8 cellular contexts compared by ENCODE assay signal in the genomic region with DNA sequence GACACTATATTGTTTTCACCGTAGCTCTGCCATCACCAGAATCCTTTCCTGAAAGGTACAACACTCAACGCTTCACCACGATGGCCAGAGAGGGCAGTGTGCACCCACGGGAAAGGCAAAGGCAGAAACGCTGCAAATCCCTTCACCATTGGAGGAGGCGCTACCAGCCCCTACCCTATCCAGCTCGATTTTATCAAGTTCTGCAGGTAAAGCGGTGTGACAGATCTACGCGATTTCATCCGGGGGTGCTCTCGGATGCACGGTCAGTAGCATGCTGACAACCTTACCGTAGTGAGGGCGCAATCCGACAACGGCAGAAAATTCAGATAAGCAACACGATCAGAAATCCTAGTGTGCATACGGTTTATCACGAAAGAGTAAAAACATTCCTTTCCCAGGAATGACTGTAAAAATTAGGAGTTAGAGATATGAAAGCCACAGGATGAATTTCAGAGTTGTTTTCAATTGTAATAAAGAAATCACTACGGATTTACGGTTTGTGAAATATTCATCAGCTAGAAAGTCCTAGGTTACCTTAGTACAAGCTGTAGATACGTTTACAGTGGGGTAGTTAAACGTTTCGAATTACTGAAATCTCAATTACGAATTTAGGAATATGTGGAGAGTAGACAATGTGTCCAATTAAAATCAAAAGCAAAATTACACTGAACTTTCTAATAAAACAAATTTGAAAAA. TPM values are rescaled to one million over a fixed set of nuclear protein-coding genes. Genes with fewer than 3 reads are reported as not detected.
DNase-seq lines count a peak whose midpoint lies in the region; ATAC-seq and TF ChIP-seq lines count a peak whose summit lies in the region.

No MANE protein-coding gene starts in this region.

- H3K4me3 ChIP-seq in DOHH2 (ENCODE audit: low read length) (peak overlapping the region; percentile 72), Panc1 (ENCODE audit: low read depth in 2 of 2, low read length in 2 of 2) (peak overlapping the region; percentile 64 to 71)
- peak overlapping the region; percentile 74 for H3K4me3 ChIP-seq in Jurkat, Clone E6-1 (ENCODE audit: low read length)

- peak; percentile 92 for DNase-seq in Jurkat, Clone E6-1 (ENCODE audit: low read depth, low spot score)
- peak; percentile 81 for DNase-seq in Panc1 (ENCODE audit: low read depth, low spot score)
- peak; percentile 85 to 87 for DNase-seq in activated T-cell treated with anti-CD3 and anti-CD28 coated beads, Interleukin-2, amount 50 U/mL, for 72 hours
- DNase-seq in fibroblast of gingiva (ENCODE audit: low read depth) = peak; percentile 65
- peak; percentile 89 for DNase-seq in natural killer cell treated with Interleukin-12 subunit alpha and Interleukin-12 subunit beta and Interleukin-15 and Interleukin-18, amount 100 ng/mL, for 72 hours (ENCODE audit: low spot score)
- DNase-seq in stimulated activated naive CD4-positive, alpha-beta T cell treated with Interleukin-2 at 50 U/mL for 16 hours (lab: John Stamatoyannopoulos, UW) = peak; percentile 77

- peaks cover 6% of the 10 kb centered on the region; the same call in 1 of the 2 replicates for H3F3A ChIP-seq in DOHH2 (ENCODE audit: control insufficient read depth, insufficient read depth)

- peaks cover 0 to 1% of the 10 kb centered on the region in 2 donors for H3K36me3 Mint-ChIP-seq in activated T-cell treated with anti-CD3 and anti-CD28 coated beads, Interleukin-2, amount 50 U/mL, for 72 hours (ENCODE audit: insufficient read depth in 2 of 2)
- H3K36me3 Mint-ChIP-seq in natural killer cell treated with Interleukin-12 subunit alpha and Interleukin-12 subunit beta and Interleukin-15 and Interleukin-18, amount 100 ng/mL, for 72 hours = no peaks in the 10 kb centered on the region

- no peaks in the 10 kb centered on the region for H3K9me3 ChIP-seq in DOHH2 (ENCODE audit: control insufficient read depth, insufficient read depth, low read length)
- no peaks in the 10 kb centered on the region for H3K9me3 ChIP-seq in Panc1 (ENCODE audit: control insufficient read depth, insufficient read depth, low read depth, low read length)

- CTCF ChIA-PET in Panc1 (lab: Charles Lee) = interaction anchor here (0.6 to 1.5 kb wide), 5 partner anchors 91 to 1022 kb away, joined by 3 to 6 read pairs (median 3); no protein-coding TSS in a partner anchor

- peaks cover 39% of the 10 kb centered on the region for H3K27me3 Mint-ChIP-seq in activated T-cell treated with anti-CD3 and anti-CD28 coated beads, Interleukin-2, amount 50 U/mL, for 72 hours (ENCODE audit: low read depth)
- H3K27me3 Mint-ChIP-seq in natural killer cell treated with Interleukin-12 subunit alpha and Interleukin-12 subunit beta and Interleukin-15 and Interleukin-18, amount 100 ng/mL, for 72 hours = peaks cover 27 to 28% of the 10 kb centered on the region in 2 donors

- POLR2A ChIA-PET in Panc1 (lab: Charles Lee) = interaction anchor here (0.7 kb wide), 1 partner anchor 11 kb away, joined by 3 read pairs; no protein-coding TSS in a partner anchor

- H3K27ac ChIP-seq in DOHH2 (ENCODE audit: low read depth, low read length) = no peak overlapping the region; the same call in 1 of the 2 replicates
- peak overlapping the region; percentile 79 for H3K27ac ChIP-seq in Panc1 (ENCODE audit: low read length)

- peaks cover 63% of the 10 kb centered on the region for H3K79me2 ChIP-seq in DOHH2 (ENCODE audit: control insufficient read depth, low read length)

- in situ Hi-C loops in Panc1 (cut with HindIII; ENCODE audit: low pct_unique_long_range_greater_than_20kb, low sequenced_read_pairs) = no loop called here

- peak overlapping the region; percentile 78 for H3K4me2 ChIP-seq in DOHH2 (ENCODE audit: low read length)

- H3K4me3 Mint-ChIP-seq in activated T-cell treated with anti-CD3 and anti-CD28 coated beads, Interleukin-2, amount 50 U/mL, for 72 hours = peak overlapping the region; percentile 87 to 95
- peak overlapping the region; percentile 94 for H3K4me3 Mint-ChIP-seq in natural killer cell treated with Interleukin-12 subunit alpha and Interleukin-12 subunit beta and Interleukin-15 and Interleukin-18, amount 100 ng/mL, for 72 hours

- TF ChIP-seq CTCF in DOHH2 (IDR thresholded peaks at IDR 0.05; ENCODE audit: low read depth, low read length, poor library complexity, severe bottlenecking) (peak; percentile 97), Panc1 (IDR thresholded peaks at IDR 0.05) (peak; percentile 92)

- H3K4me1 ChIP-seq in DOHH2 (ENCODE audit: control insufficient read depth, low read length) (peaks cover 19% of the 10 kb centered on the region), Panc1 (ENCODE audit: control insufficient read depth, insufficient read depth, low read length) (peaks cover 37% of the 10 kb centered on the region)

- H3K27ac Mint-ChIP-seq in activated T-cell treated with anti-CD3 and anti-CD28 coated beads, Interleukin-2, amount 50 U/mL, for 72 hours = peak overlapping the region; percentile 79
- peak overlapping the region; percentile 42 to 48 for H3K27ac Mint-ChIP-seq in natural killer cell treated with Interleukin-12 subunit alpha and Interleukin-12 subunit beta and Interleukin-15 and Interleukin-18, amount 100 ng/mL, for 72 hours

- H3K27me3 ChIP-seq in DOHH2 (ENCODE audit: control insufficient read depth, low read length) (peaks cover 11% of the 10 kb centered on the region), Panc1 (ENCODE audit: control insufficient read depth, insufficient read depth, low read length) (no peaks in the 10 kb centered on the region)

- peaks cover 39% of the 10 kb centered on the region for H3K4me1 Mint-ChIP-seq in activated T-cell treated with anti-CD3 and anti-CD28 coated beads, Interleukin-2, amount 50 U/mL, for 72 hours (ENCODE audit: low read depth)
- peaks cover 14 to 22% of the 10 kb centered on the region in 2 donors for H3K4me1 Mint-ChIP-seq in natural killer cell treated with Interleukin-12 subunit alpha and Interleukin-12 subunit beta and Interleukin-15 and Interleukin-18, amount 100 ng/mL, for 72 hours (ENCODE audit: low read depth in 2 of 2)

- H3K36me3 ChIP-seq in DOHH2 (ENCODE audit: control insufficient read depth, low read length) (no peaks in the 10 kb centered on the region), Panc1 (ENCODE audit: control insufficient read depth, insufficient read depth, low read length) (no peaks in the 10 kb centered on the region)

- H3K9me3 Mint-ChIP-seq in activated T-cell treated with anti-CD3 and anti-CD28 coated beads, Interleukin-2, amount 50 U/mL, for 72 hours = no peaks in the 10 kb centered on the region
- no peaks in the 10 kb centered on the region for H3K9me3 Mint-ChIP-seq in natural killer cell treated with Interleukin-12 subunit alpha and Interleukin-12 subunit beta and Interleukin-15 and Interleukin-18, amount 100 ng/mL, for 72 hours

- ATAC-seq in GM21619 (IDR thresholded peaks at IDR 0.05; ENCODE audit: unreplicated experiment) = peak; percentile 48
- ATAC-seq in Panc1 = peak; percentile 76
- peak; percentile 62 to 63 for ATAC-seq in activated T-cell treated with anti-CD3 and anti-CD28 coated beads, Interleukin-2, amount 50 U/mL, for 72 hours (replicated peaks in 1 of 2)
- ATAC-seq in natural killer cell treated with Interleukin-12 subunit alpha and Interleukin-12 subunit beta and Interleukin-15 and Interleukin-18, amount 100 ng/mL, for 72 hours = peak; percentile 71 to 74

- intact Hi-C loops in Panc1 (cut with micrococcal nuclease; ENCODE audit: unreplicated experiment) = loop anchor here (5.0 to 10.0 kb wide), 3 partner anchors 97 to 1025 kb away; partner anchors contain the start of genes ITFG1 and PHKB

- no peaks in the 10 kb centered on the region for H3K9me2 ChIP-seq in DOHH2 (replicated peaks; ENCODE audit: control insufficient read depth, low read length)

- TSS peak; percentile 60 for BruUV-seq in Panc1 (replicated peaks; lab: Mats Ljungman, UMichigan)

- H4K20me1 ChIP-seq in DOHH2 (ENCODE audit: control insufficient read depth, insufficient read depth, low read depth, low read length) = 0 out of 2 replicates have a peak, but pooled peaks cover 2% of the 10 kb centered on the region

RNA-seq across cellular contexts. Expression of gene NETO2, which starts 1.8 kb away (rescaled TPM):
- polyA plus RNA-seq in Jurkat, Clone E6-1 (2012; ENCODE audit: insufficient read depth, insufficient read length) = 90.3 TPM
- 38.2 TPM for total RNA-seq in Panc1 (2021; ENCODE audit: unreplicated experiment)
- 34.9 TPM for polyA plus RNA-seq in Panc1 (2012; ENCODE audit: insufficient read length)
- 1 to 10 TPM; 3.8 to 5.0 TPM for total RNA-seq in activated T-cell treated with anti-CD3 and anti-CD28 coated beads, Interleukin-2, amount 50 U/mL, for 72 hours
- 10 to 100 TPM in 1 of 2 donors, 1 to 10 TPM in 1; 6.1 to 18.2 TPM for total RNA-seq in natural killer cell treated with Interleukin-12 subunit alpha and Interleukin-12 subunit beta and Interleukin-15 and Interleukin-18, amount 100 ng/mL, for 72 hours
